Comparison of ENCODE assay signal across 9 cellular contexts in the genomic region with DNA sequence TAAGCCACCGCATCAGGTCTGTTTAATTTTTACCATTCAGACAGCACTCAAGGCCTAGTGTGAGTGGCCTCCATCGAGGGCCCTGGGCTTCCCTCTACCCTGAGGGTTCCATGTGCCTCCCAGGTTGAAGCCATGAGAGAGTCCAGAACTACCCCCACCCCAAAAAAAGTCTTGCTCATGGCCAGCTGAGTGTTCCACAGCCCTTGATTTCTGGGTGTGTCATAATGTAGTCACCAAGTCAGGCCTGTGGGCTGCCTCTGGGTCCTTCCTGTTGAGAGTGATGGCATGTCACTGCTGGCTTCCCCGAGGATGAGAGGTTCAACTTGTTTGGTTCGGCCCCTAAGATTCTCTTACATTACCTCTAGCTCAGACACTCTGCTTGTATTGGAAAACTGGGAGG.
DNase-seq lines count a peak whose midpoint lies in the region; ATAC-seq, FAIRE-seq and TF ChIP-seq lines count a peak whose summit lies in the region.
"Had no signal": no experiment of that assay in that cellular context is flagged by ENCODE, and none has a peak within 500 bp of the region (broad histone marks: within the 10 kb centered on the region; RNA-seq: fewer than 3 reads in every experiment).

No MANE protein-coding gene starts in this region.

- DNase-seq in A673 (ENCODE audit: low spot score), result no peak
- peak; percentile 25 for DNase-seq in RCC 7860 (ENCODE audit: low spot score)
- peak; percentile 63 for DNase-seq in activated naive CD4-positive, alpha-beta T cell treated with anti-CD3 and anti-CD28 coated beads, Interleukin-2, amount 50 U/mL, for 16 hours
- DNase-seq in neural progenitor cell (ENCODE audit: low spot score), result no peak
- no peak for DNase-seq in putamen (ENCODE audit: low spot score)
- no peak for DNase-seq in NCI-H1417 (lab: John Stamatoyannopoulos, UW)
- no peak for DNase-seq in SW480 (ENCODE audit: low spot score)

- no peaks in the 10 kb centered on the region for H3K9me3 ChIP-seq in A673 (ENCODE audit: low read depth, low read length, poor library complexity, severe bottlenecking)
- H3K9me3 ChIP-seq in neural progenitor cell (ENCODE audit: low read depth), result no peaks in the 10 kb centered on the region

- H3K36me3 Mint-ChIP-seq in neural progenitor cell, result no peaks in the 10 kb centered on the region

- POLR2A ChIA-PET in A673 (lab: Charles Lee; ENCODE audit: low non-redundant PET), result no interaction called here

- intact Hi-C loops in A673 (cut with micrococcal nuclease; ENCODE audit: unreplicated experiment), result loop anchor here (5.0 to 10.0 kb wide), 2 partner anchors 150 to 207 kb away; no protein-coding TSS in a partner anchor

- BruUV-seq in A673 (replicated peaks; lab: Mats Ljungman, UMichigan), result no TSS peak

- no peak overlapping the region for H3K9ac ChIP-seq in neural progenitor cell

- no peak for FAIRE-seq in RCC 7860 (lab: Jason Lieb, UNC)

- TF ChIP-seq CTCF in A673 (conservative IDR thresholded peaks at IDR 0.05; ENCODE audit: low read depth, low read length), result no peak
- TF ChIP-seq CTCF in neural progenitor cell (IDR thresholded peaks at IDR 0.05), result no peak

- H3K27ac ChIP-seq in A673 (ENCODE audit: low read depth, low read length, poor library complexity, severe bottlenecking) (peak overlapping the region; percentile 61), neural progenitor cell (no peak overlapping the region)
- H3K27ac ChIP-seq: SK-N-MC had no signal

- H3K4me1 ChIP-seq in A673 (ENCODE audit: insufficient read depth, low read length, poor library complexity, severe bottlenecking), result peaks cover 69% of the 10 kb centered on the region
- H3K4me1 ChIP-seq in neural progenitor cell, result peaks cover 34% of the 10 kb centered on the region

- H3F3A ChIP-seq in neural progenitor cell (ENCODE audit: low read depth), result peaks cover 36% of the 10 kb centered on the region

- H3K4me1 Mint-ChIP-seq in neural progenitor cell, result peaks cover 45% of the 10 kb centered on the region

- no peak overlapping the region for H3K4me2 ChIP-seq in neural progenitor cell

- H3K4me3 Mint-ChIP-seq in neural progenitor cell, result no peak overlapping the region

- H3K4me3 ChIP-seq in A673 (ENCODE audit: low read depth, low read length, poor library complexity, severe bottlenecking), result no peak overlapping the region
- H3K4me3 ChIP-seq in neural progenitor cell, result no peak overlapping the region
- H3K4me3 ChIP-seq: SK-N-MC had no signal

- no peak for ATAC-seq in GM18909 (IDR thresholded peaks at IDR 0.05; ENCODE audit: poor library complexity, unreplicated experiment)

- H3K27me3 Mint-ChIP-seq in neural progenitor cell (ENCODE audit: insufficient read depth, low read depth), result peaks cover 2% of the 10 kb centered on the region

- no peaks in the 10 kb centered on the region for H3K27me3 ChIP-seq in A673 (replicated peaks; ENCODE audit: insufficient read depth, low read depth, low read length, poor library complexity)
- H3K27me3 ChIP-seq in neural progenitor cell, result no peaks in the 10 kb centered on the region

- H3K9me3 Mint-ChIP-seq in neural progenitor cell, result no peaks in the 10 kb centered on the region

- peak overlapping the region; percentile 55 for H3K27ac Mint-ChIP-seq in neural progenitor cell

- no peak overlapping the region for H2AFZ ChIP-seq in neural progenitor cell (replicated peaks)

- no peaks in the 10 kb centered on the region for H4K20me1 ChIP-seq in neural progenitor cell (ENCODE audit: low read depth)

- CTCF ChIA-PET in A673 (lab: Charles Lee), result interaction anchor here (0.5 to 0.6 kb wide), 2 partner anchors 20 to 32 kb away, joined by 3 read pairs; no protein-coding TSS in a partner anchor

- no peaks in the 10 kb centered on the region for H3K79me2 ChIP-seq in neural progenitor cell (ENCODE audit: low read depth)

- no peaks in the 10 kb centered on the region for H3K36me3 ChIP-seq in A673 (ENCODE audit: insufficient read depth, low read length, poor library complexity, severe bottlenecking)
- no peaks in the 10 kb centered on the region for H3K36me3 ChIP-seq in neural progenitor cell

Comparison
In these comparisons a context has a peak if more than half of its experiments do, and no peak if none do; other contexts are left out.
1. DNase-seq: peak in RCC 7860 (single experiment) and activated naive CD4-positive, alpha-beta T cell treated with anti-CD3 and anti-CD28 coated beads, Interleukin-2, amount 50 U/mL, for 16 hours (single experiment); none in A673 (single experiment), neural progenitor cell (single experiment), putamen (single experiment), NCI-H1417 (0 of 3) and SW480 (single experiment).